ENCODE assay signal across 23 cellular contexts in genomic region chr9:120899490-120900037, GRCh38. TPM values are rescaled to one million over a fixed set of nuclear protein-coding genes. Genes with fewer than 3 reads are reported as not detected.
DNase-seq lines count a peak whose midpoint lies in the region; ATAC-seq and TF ChIP-seq lines count a peak whose summit lies in the region.
"Had no signal": no experiment of that assay in that cellular context is flagged by ENCODE, and none has a peak within 500 bp of the region (broad histone marks: within the 10 kb centered on the region; RNA-seq: fewer than 3 reads in every experiment).

No MANE protein-coding gene starts in this region.

- peaks cover 92% of the 10 kb centered on the region for H3K4me1 ChIP-seq in CD4-positive, alpha-beta memory T cell (ENCODE audit: insufficient read depth, low read length)

- H3K27me3 Mint-ChIP-seq in T-helper 2 cell treated with Interferon-gamma antibody and Interleukin-4, amounts not matched to agents 5 μg/mL and 100 μg/mL, for 36 hours (ENCODE audit: low read depth), result no peaks in the 10 kb centered on the region
- H3K27me3 Mint-ChIP-seq in CD4-positive, alpha-beta memory T cell, result no peaks in the 10 kb centered on the region
- no peaks in the 10 kb centered on the region for H3K27me3 Mint-ChIP-seq in activated naive CD8-positive, alpha-beta T cell treated with anti-CD3 and anti-CD28 coated beads, Interleukin-2, amount 50 U/mL, for 24 hours
- H3K27me3 Mint-ChIP-seq: central memory CD8-positive, alpha-beta T cell had no signal

- peaks cover 3% of the 10 kb centered on the region for H3K36me3 ChIP-seq in CD4-positive, alpha-beta memory T cell (ENCODE audit: insufficient read depth, low read length)
- H3K36me3 ChIP-seq in SU-DHL-6 (ENCODE audit: low read length), result no peaks in the 10 kb centered on the region

- no peak overlapping the region for H3K9ac ChIP-seq in SU-DHL-6 (ENCODE audit: low read length)

- no peaks in the 10 kb centered on the region for H3K79me2 ChIP-seq in SU-DHL-6 (ENCODE audit: insufficient read depth, low read length)

- H3F3A ChIP-seq in SU-DHL-6 (ENCODE audit: insufficient read depth), result peaks cover 43% of the 10 kb centered on the region

- CTCF ChIA-PET in CD4-positive, alpha-beta memory T cell (lab: Charles Lee; ENCODE audit: partially characterized antibody), result interaction anchor here (0.7 to 7.1 kb wide), 3 partner anchors 8 to 36 kb away, joined by 3 to 47 read pairs (median 6); no protein-coding TSS in a partner anchor

- peaks cover 60% of the 10 kb centered on the region for H3K36me3 Mint-ChIP-seq in T-helper 2 cell treated with Interferon-gamma antibody and Interleukin-4, amounts not matched to agents 5 μg/mL and 100 μg/mL, for 36 hours (ENCODE audit: low read depth)
- peaks cover 15 to 31% of the 10 kb centered on the region in 2 donors for H3K36me3 Mint-ChIP-seq in CD4-positive, alpha-beta memory T cell
- peaks cover 44% of the 10 kb centered on the region for H3K36me3 Mint-ChIP-seq in activated naive CD8-positive, alpha-beta T cell treated with anti-CD3 and anti-CD28 coated beads, Interleukin-2, amount 50 U/mL, for 24 hours (ENCODE audit: low read depth)

- intact Hi-C loops in CD4-positive, alpha-beta memory T cell (cut with micrococcal nuclease), result loop anchor here (10.0 kb wide), 1 partner anchor 305 kb away; the partner anchor contains the start of gene RAB14

- no peaks in the 10 kb centered on the region for H4K20me1 ChIP-seq in SU-DHL-6 (ENCODE audit: low read depth, low read length)

- no peak for TF ChIP-seq CTCF in SU-DHL-6 (IDR thresholded peaks at IDR 0.05; ENCODE audit: insufficient read depth, low read length, poor library complexity, severe bottlenecking)

- no peak overlapping the region for H2AFZ ChIP-seq in SU-DHL-6 (ENCODE audit: low read depth, low read length, severe bottlenecking)

- H3K9me2 ChIP-seq in SU-DHL-6 (replicated peaks; ENCODE audit: insufficient read depth, low read length), result no peaks in the 10 kb centered on the region

- DNase-seq in T-helper 2 cell treated with Interferon-gamma antibody and Interleukin-4, amounts not matched to agents 5 μg/mL and 100 μg/mL, for 36 hours (ENCODE audit: low spot score), result no peak
- DNase-seq in T-helper 2 cell, result no peak
- DNase-seq in CD4-positive, alpha-beta memory T cell, result no peak
- DNase-seq in activated naive CD8-positive, alpha-beta T cell treated with anti-CD3 and anti-CD28 coated beads, Interleukin-2, amount 50 U/mL, for 24 hours, result no peak
- no peak for DNase-seq in stimulated activated CD4-positive, alpha-beta T cell treated with anti-CD3 and anti-CD28 coated beads, Interleukin-4, amount 100 ng/mL, for 24 hours
- DNase-seq: activated CD4-positive, CD25-positive, alpha-beta regulatory T cell; NCI-H146; NCI-H748 treated with DMSO at 0.1 percent for 48 hours; PC-3; SIG-M5; stimulated activated naive CD4-positive, alpha-beta T cell treated with Interleukin-2 at 50 U/mL for 16 hours; upper lobe of left lung had no signal

- no peak overlapping the region for H3K27ac ChIP-seq in CD4-positive, alpha-beta memory T cell (ENCODE audit: low read depth, low read length)
- H3K27ac ChIP-seq in SU-DHL-6 (ENCODE audit: low read depth, low read length), result peak overlapping the region; percentile 28
- H3K27ac ChIP-seq: 22Rv1, ascending aorta, gastroesophageal sphincter, upper lobe of left lung had no signal

- no peaks in the 10 kb centered on the region for H3K9me3 ChIP-seq in CD4-positive, alpha-beta memory T cell (ENCODE audit: control insufficient read depth in 1 of 2, low read length in 2 of 2)
- no peaks in the 10 kb centered on the region for H3K9me3 ChIP-seq in SU-DHL-6 (ENCODE audit: insufficient read depth, low read length)
- H3K9me3 ChIP-seq: ascending aorta, gastroesophageal sphincter, upper lobe of left lung had no signal

- no peaks in the 10 kb centered on the region for H3K9me3 Mint-ChIP-seq in T-helper 2 cell treated with Interferon-gamma antibody and Interleukin-4, amounts not matched to agents 5 μg/mL and 100 μg/mL, for 36 hours
- no peaks in the 10 kb centered on the region for H3K9me3 Mint-ChIP-seq in CD4-positive, alpha-beta memory T cell
- H3K9me3 Mint-ChIP-seq in activated naive CD8-positive, alpha-beta T cell treated with anti-CD3 and anti-CD28 coated beads, Interleukin-2, amount 50 U/mL, for 24 hours, result no peaks in the 10 kb centered on the region
- H3K9me3 Mint-ChIP-seq: activated T-helper 1 cell treated with anti-CD3 and anti-CD28 coated beads, Interleukin-12 subunit alpha, Interleukin-12 subunit beta, Interleukin-2, Interleukin-4 antibody, amounts not matched to agents 30 ng/mL and 10 ng/mL and 1 ng/mL, durations not matched to agents 14 hours and 24 hours and 36 hours; central memory CD8-positive, alpha-beta T cell had no signal

- H3K4me3 Mint-ChIP-seq in T-helper 2 cell treated with Interferon-gamma antibody and Interleukin-4, amounts not matched to agents 5 μg/mL and 100 μg/mL, for 36 hours, result no peak overlapping the region
- no peak overlapping the region for H3K4me3 Mint-ChIP-seq in CD4-positive, alpha-beta memory T cell
- H3K4me3 Mint-ChIP-seq in activated naive CD8-positive, alpha-beta T cell treated with anti-CD3 and anti-CD28 coated beads, Interleukin-2, amount 50 U/mL, for 24 hours, result no peak overlapping the region
- H3K4me3 Mint-ChIP-seq: central memory CD8-positive, alpha-beta T cell had no signal

- H3K4me2 ChIP-seq in SU-DHL-6 (ENCODE audit: low read depth, low read length, poor library complexity, severe bottlenecking), result no peak overlapping the region

- H3K4me1 Mint-ChIP-seq in T-helper 2 cell treated with Interferon-gamma antibody and Interleukin-4, amounts not matched to agents 5 μg/mL and 100 μg/mL, for 36 hours (ENCODE audit: low read depth), result peaks cover 68% of the 10 kb centered on the region
- H3K4me1 Mint-ChIP-seq in CD4-positive, alpha-beta memory T cell, result peaks cover 43 to 80% (median 65%) of the 10 kb centered on the region in 4 donors
- H3K4me1 Mint-ChIP-seq in activated naive CD8-positive, alpha-beta T cell treated with anti-CD3 and anti-CD28 coated beads, Interleukin-2, amount 50 U/mL, for 24 hours, result peaks cover 93% of the 10 kb centered on the region

- no peaks in the 10 kb centered on the region for H3K27me3 ChIP-seq in CD4-positive, alpha-beta memory T cell (ENCODE audit: insufficient read depth, low read length)
- H3K27me3 ChIP-seq in SU-DHL-6 (ENCODE audit: low read length), result no peaks in the 10 kb centered on the region
- H3K27me3 ChIP-seq: ascending aorta, gastroesophageal sphincter, upper lobe of left lung had no signal

- peak overlapping the region; percentile 76 for H3K27ac Mint-ChIP-seq in T-helper 2 cell treated with Interferon-gamma antibody and Interleukin-4, amounts not matched to agents 5 μg/mL and 100 μg/mL, for 36 hours
- H3K27ac Mint-ChIP-seq in CD4-positive, alpha-beta memory T cell, result peak overlapping the region in 6 of 7 donors; percentile 34 to 93 (median 68)
- peak overlapping the region; percentile 93 for H3K27ac Mint-ChIP-seq in activated naive CD8-positive, alpha-beta T cell treated with anti-CD3 and anti-CD28 coated beads, Interleukin-2, amount 50 U/mL, for 24 hours

- H3K4me3 ChIP-seq in CD4-positive, alpha-beta memory T cell (ENCODE audit: low read length in 2 of 2), result no peak overlapping the region
- no peak overlapping the region for H3K4me3 ChIP-seq in SU-DHL-6 (ENCODE audit: insufficient read depth, low read length, poor library complexity, severe bottlenecking)
- H3K4me3 ChIP-seq: ascending aorta, gastroesophageal sphincter, upper lobe of left lung had no signal

- no peak for ATAC-seq in activated naive CD8-positive, alpha-beta T cell treated with anti-CD3 and anti-CD28 coated beads, Interleukin-2, amount 50 U/mL, for 24 hours
- no peak for ATAC-seq in HG03135 (IDR thresholded peaks at IDR 0.05; ENCODE audit: unreplicated experiment)
- ATAC-seq in GM21423 (IDR thresholded peaks at IDR 0.05; ENCODE audit: unreplicated experiment), result no peak
- ATAC-seq: esophagus mucosa, gastroesophageal sphincter, HCT116, PC-3, right cardiac atrium had no signal

- POLR2A ChIA-PET in CD4-positive, alpha-beta memory T cell (lab: Charles Lee; ENCODE audit: partially characterized antibody), result interaction anchor here (62.9 to 74.5 kb wide), 2 partner anchors 7 to 14 kb away, joined by 5577 read pairs; partner anchors contain the start of genes PHF19 and TRAF1

RNA-seq across cellular contexts. Expression of gene PHF19, which starts 22.6 kb away (rescaled TPM):
- 100 to 1,000 TPM; 194 to 201 TPM for total RNA-seq in CD4-positive, alpha-beta memory T cell
- polyA plus RNA-seq in CD4-positive, alpha-beta memory T cell, result 10 to 100 TPM; 15.4 to 17.8 TPM

RNA-seq across cellular contexts. Expression of gene TRAF1, which starts 27.0 kb away (rescaled TPM):
- total RNA-seq in CD4-positive, alpha-beta memory T cell, result 100 to 1,000 TPM; 174 to 181 TPM
- 10 to 100 TPM in 1 of 2 donors, 1 to 10 TPM in 1; 7.8 to 14.4 TPM for polyA plus RNA-seq in CD4-positive, alpha-beta memory T cell

RNA-seq across cellular contexts. Expression of gene PSMD5, which starts 56.8 kb away (rescaled TPM):
- total RNA-seq in CD4-positive, alpha-beta memory T cell, result 10 to 100 TPM; 46.4 to 59.0 TPM
- polyA plus RNA-seq in CD4-positive, alpha-beta memory T cell, result 10 to 100 TPM; 23.1 to 25.7 TPM
